ENCODE assay signal across 21 cellular contexts in the genomic region with DNA sequence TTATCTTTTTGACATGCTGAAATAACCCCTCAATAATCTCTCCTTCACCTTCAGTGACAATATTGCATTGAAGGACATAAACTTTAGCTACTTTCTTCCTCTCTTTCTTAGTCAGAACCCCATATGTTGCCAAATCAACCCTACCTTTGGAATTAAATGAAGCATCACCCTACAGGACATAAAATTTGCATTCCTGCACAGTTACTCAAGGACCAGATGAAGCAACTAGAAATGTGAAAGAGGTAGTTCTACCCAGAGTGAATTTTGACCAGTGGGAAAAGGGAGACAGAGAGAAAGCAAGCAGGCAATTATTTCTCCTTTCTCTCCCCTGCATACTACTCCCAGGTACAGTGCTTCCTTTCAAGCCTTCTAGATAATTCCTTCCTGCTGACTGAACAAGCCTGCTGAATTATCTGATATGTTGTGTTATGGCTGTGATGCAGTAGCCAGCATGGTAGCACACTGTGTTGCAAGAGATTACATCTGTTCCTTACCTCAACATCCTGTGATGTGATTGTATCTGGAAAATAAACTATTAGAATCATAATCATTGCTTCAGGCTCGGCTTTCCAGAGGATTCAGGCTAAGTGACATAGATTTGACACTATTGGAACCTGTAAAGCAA.
"Had no signal": no experiment of that assay in that cellular context is flagged by ENCODE, and none has a peak within 500 bp of the region (broad histone marks: within the 10 kb centered on the region; RNA-seq: fewer than 3 reads in every experiment).

No MANE protein-coding gene starts in this region.

- ATAC-seq: activated CD8-positive, alpha-beta T cell treated with anti-CD3 and anti-CD28 coated beads for 36 hours; natural killer cell had no signal

- H3K4me1 ChIP-seq: vagina had no signal

- DNase-seq: activated B cell treated with CpG ODN at 0.5 μM for 24 hours; activated CD4-positive, alpha-beta T cell treated with anti-CD3 and anti-CD28 coated beads for 48 hours; activated CD8-positive, alpha-beta memory T cell treated with anti-CD3 and anti-CD28 coated beads, Interleukin-2, amount 50 U/mL, for 4 hours; activated CD8-positive, alpha-beta T cell treated with anti-CD3 and anti-CD28 coated beads for 36 hours; activated naive CD8-positive, alpha-beta T cell treated with anti-CD3 and anti-CD28 coated beads for 36 hours; brain microvascular endothelial cell; dorsolateral prefrontal cortex; endodermal cell; glutamatergic neuron; hypothalamus; kidney glomerular epithelial cell; left ventricle myocardium superior; mesenchymal stem cell; natural killer cell; stimulated activated CD4-positive, alpha-beta T cell treated with anti-CD3 and anti-CD28 coated beads, Interleukin-15, amount 100 ng/mL, for 24 hours; stimulated activated CD4-positive, alpha-beta T cell treated with anti-CD3 and anti-CD28 coated beads, Interleukin-4, amount 100 ng/mL, for 1 hour; stimulated activated naive CD4-positive, alpha-beta T cell had no signal

- H3K27me3 ChIP-seq: brain microvascular endothelial cell, tibial nerve, vagina had no signal

- H3K4me3 ChIP-seq: dorsolateral prefrontal cortex, skin epidermis, tibial nerve, vagina had no signal

- H3K27ac ChIP-seq: brain microvascular endothelial cell, dorsolateral prefrontal cortex, skin epidermis, tibial nerve, vagina had no signal

- H3K9me3 ChIP-seq: vagina had no signal

- FAIRE-seq: TTC549 had no signal

- H3K36me3 ChIP-seq: brain microvascular endothelial cell, vagina had no signal
